ENCODE assay signal across 1 cellular context in genomic region chr19:35931161-35931873, GRCh38.
TF ChIP-seq lines count a peak whose summit lies in the region.

No MANE protein-coding gene starts in this region.

TF ChIP-seq in HepG2, 621 proteins besides CTCF, POLR2A, EP300 and RAD21 (continued from another document and continues in another):
- TF ChIP-seq ZNF580 (CRISPR knock-in tag; IDR thresholded peaks at IDR 0.05; ENCODE audit: borderline replicate concordance, low read depth), result peak; percentile 79
- TF ChIP-seq SPEN (CRISPR knock-in tag; IDR thresholded peaks at IDR 0.05; ENCODE audit: low read depth), result peak; percentile 98
- TF ChIP-seq ZNF563 (CRISPR knock-in tag; IDR thresholded peaks at IDR 0.05), result no peak; the same call in 1 of the 2 replicates
- TF ChIP-seq ZNF512 (CRISPR knock-in tag; IDR thresholded peaks at IDR 0.05), result 0 out of 2 replicates have a peak, but pooled peaks have one; percentile 54
- no peak for TF ChIP-seq PAWR (CRISPR knock-in tag; IDR thresholded peaks at IDR 0.05; ENCODE audit: borderline replicate concordance)
- TF ChIP-seq SOX13 (IDR thresholded peaks at IDR 0.05), result no peak
- TF ChIP-seq SOX13 (CRISPR knock-in tag; conservative IDR thresholded peaks at IDR 0.05 in 1 of 2, IDR thresholded peaks at IDR 0.05 in 1 of 2), result peak in 1 of 2 experiments; percentile 27; a peak in 1 of 4 replicates
- peak; percentile 92 for TF ChIP-seq TBX2 (CRISPR knock-in tag; IDR thresholded peaks at IDR 0.05; ENCODE audit: borderline replicate concordance)
- peak; percentile 98 for TF ChIP-seq ZFP91 (CRISPR knock-in tag; IDR thresholded peaks at IDR 0.05; ENCODE audit: borderline replicate concordance)
- TF ChIP-seq ZNF772 (CRISPR knock-in tag; IDR thresholded peaks at IDR 0.05), result 0 out of 2 replicates have a peak, but pooled peaks have one; percentile 22
- TF ChIP-seq CHD2 (IDR thresholded peaks at IDR 0.05; ENCODE audit: low read depth, low read length), result peak; percentile 96
- 0 out of 2 replicates have a peak, but pooled peaks have one; percentile 49 for TF ChIP-seq ZBTB7A (CRISPR knock-in tag; IDR thresholded peaks at IDR 0.05)
- no peak for TF ChIP-seq CC2D1A (CRISPR knock-in tag; IDR thresholded peaks at IDR 0.05)
- no peak for TF ChIP-seq NFATC3 (CRISPR knock-in tag; IDR thresholded peaks at IDR 0.05)
- TF ChIP-seq ZNF451 (CRISPR knock-in tag; IDR thresholded peaks at IDR 0.05), result 0 out of 2 replicates have a peak, but pooled peaks have one; percentile 63
- no peak for TF ChIP-seq DDIT3 (CRISPR knock-in tag; IDR thresholded peaks at IDR 0.05)
- peak; percentile 57; the same call in 1 of the 2 replicates for TF ChIP-seq FOSL2 (CRISPR knock-in tag; IDR thresholded peaks at IDR 0.05)
- peak; percentile 83 for TF ChIP-seq CBFB (CRISPR knock-in tag; IDR thresholded peaks at IDR 0.05)
- TF ChIP-seq ZMYM4 (CRISPR knock-in tag; IDR thresholded peaks at IDR 0.05), result peak; percentile 74
- TF ChIP-seq RFX3 (CRISPR knock-in tag; IDR thresholded peaks at IDR 0.05), result no peak
- TF ChIP-seq ZNF652 (CRISPR knock-in tag; IDR thresholded peaks at IDR 0.05; ENCODE audit: borderline replicate concordance, low read depth), result peak; percentile 53; the same call in 1 of the 2 replicates
- no peak for TF ChIP-seq GPN1 (CRISPR knock-in tag; IDR thresholded peaks at IDR 0.05; ENCODE audit: borderline replicate concordance)
- TF ChIP-seq SP4 (CRISPR knock-in tag; IDR thresholded peaks at IDR 0.05), result peak; percentile 98
- TF ChIP-seq GATAD1 (CRISPR knock-in tag; IDR thresholded peaks at IDR 0.05), result peak; percentile 92
- no peak for TF ChIP-seq ZNF276 (CRISPR knock-in tag; IDR thresholded peaks at IDR 0.05; ENCODE audit: low read depth)
- TF ChIP-seq PHF8 (CRISPR knock-in tag; IDR thresholded peaks at IDR 0.05), result peak; percentile 59
- no peak for TF ChIP-seq RARG (CRISPR knock-in tag; IDR thresholded peaks at IDR 0.05; ENCODE audit: low read depth)
- peak; percentile 96 for TF ChIP-seq HCFC1 (IDR thresholded peaks at IDR 0.05; ENCODE audit: low read depth, low read length)
- peak; percentile 69 for TF ChIP-seq ARID5B (CRISPR knock-in tag; IDR thresholded peaks at IDR 0.05)
- TF ChIP-seq THAP9 (CRISPR knock-in tag; IDR thresholded peaks at IDR 0.05; ENCODE audit: borderline replicate concordance), result peak; percentile 95
- TF ChIP-seq ZNF597 (CRISPR knock-in tag; IDR thresholded peaks at IDR 0.05), result no peak
- TF ChIP-seq ZNF598 (CRISPR knock-in tag; IDR thresholded peaks at IDR 0.05; ENCODE audit: borderline replicate concordance), result peak; percentile 72; the same call in 1 of the 2 replicates
- TF ChIP-seq ZNF841 (CRISPR knock-in tag; IDR thresholded peaks at IDR 0.05; ENCODE audit: borderline replicate concordance), result no peak
- peak; percentile 36; the same call in 1 of the 2 replicates for TF ChIP-seq ZNF225 (CRISPR knock-in tag; IDR thresholded peaks at IDR 0.05)
- peak; percentile 89; the same call in 1 of the 2 replicates for TF ChIP-seq ARID4A (CRISPR knock-in tag; IDR thresholded peaks at IDR 0.05; ENCODE audit: borderline replicate concordance)
- TF ChIP-seq MLX (CRISPR knock-in tag; IDR thresholded peaks at IDR 0.05), result peak; percentile 86
- peak; percentile 67 for TF ChIP-seq ZNF335 (CRISPR knock-in tag; IDR thresholded peaks at IDR 0.05)
- 0 out of 2 replicates have a peak, but pooled peaks have one; percentile 30 for TF ChIP-seq ZNF709 (CRISPR knock-in tag; IDR thresholded peaks at IDR 0.05)
